17 cellular contexts compared by ENCODE assay signal in genomic region chrX:105823092-105823454, GRCh38. TPM values are rescaled to one million over a fixed set of nuclear protein-coding genes. Genes with fewer than 3 reads are reported as not detected.
DNase-seq lines count a peak whose midpoint lies in the region; ATAC-seq and TF ChIP-seq lines count a peak whose summit lies in the region.
"Had no signal": no experiment of that assay in that cellular context is flagged by ENCODE, and none has a peak within 500 bp of the region (broad histone marks: within the 10 kb centered on the region; RNA-seq: fewer than 3 reads in every experiment).

No MANE protein-coding gene starts in this region.

- no peaks in the 10 kb centered on the region for H3K36me3 Mint-ChIP-seq in effector memory CD8-positive, alpha-beta T cell (ENCODE audit: insufficient read depth)

- no peak overlapping the region for H3K4me2 ChIP-seq in osteoblast (ENCODE audit: insufficient read depth, low read length)

- no peak overlapping the region for H3K27ac Mint-ChIP-seq in effector memory CD8-positive, alpha-beta T cell
- H3K27ac Mint-ChIP-seq: activated T-helper 2 cell treated with anti-CD3 and anti-CD28 coated beads, Interferon-gamma antibody, Interleukin-2, Interleukin-4, amounts not matched to agents 10 μg/mL and 5 μg/mL and 100 μg/mL, durations not matched to agents 14 hours and 24 hours and 36 hours; T-helper 17 cell had no signal

- peaks cover 65% of the 10 kb centered on the region for H3K27me3 ChIP-seq in cardiac muscle cell
- H3K27me3 ChIP-seq in right atrium auricular region: peaks cover 0 to 2% of the 10 kb centered on the region in 2 donors
- peaks cover 18% of the 10 kb centered on the region for H3K27me3 ChIP-seq in osteoblast (ENCODE audit: insufficient read depth, low read length)

- H3K9me3 ChIP-seq in cardiac muscle cell (ENCODE audit: low read depth): no peaks in the 10 kb centered on the region
- no peaks in the 10 kb centered on the region for H3K9me3 ChIP-seq in right atrium auricular region
- no peaks in the 10 kb centered on the region for H3K9me3 ChIP-seq in osteoblast (ENCODE audit: low read depth, low read length)
- H3K9me3 ChIP-seq: right lobe of liver, thyroid gland had no signal

- H3K27ac ChIP-seq in cardiac muscle cell (no peak overlapping the region), right atrium auricular region (peak overlapping the region in 1 of 2 donors; percentile 28), osteoblast (ENCODE audit: low read depth, low read length) (no peak overlapping the region)
- H3K27ac ChIP-seq: right lobe of liver, thyroid gland had no signal

- no peaks in the 10 kb centered on the region for H3K4me1 Mint-ChIP-seq in effector memory CD8-positive, alpha-beta T cell (ENCODE audit: low read depth in 2 of 2)
- H3K4me1 Mint-ChIP-seq: T-helper 17 cell had no signal

- no peaks in the 10 kb centered on the region for H3K27me3 Mint-ChIP-seq in effector memory CD8-positive, alpha-beta T cell

- H3K4me3 ChIP-seq in cardiac muscle cell (peak overlapping the region; percentile 17), right atrium auricular region (peak overlapping the region; percentile 17 to 40), osteoblast (ENCODE audit: insufficient read depth, low read length) (no peak overlapping the region)
- H3K4me3 ChIP-seq: right lobe of liver had no signal

- no peak overlapping the region for H2AFZ ChIP-seq in osteoblast (ENCODE audit: low read length)

- intact Hi-C loops in Right ventricle myocardium inferior (cut with DNase I): no loop called here

- no peaks in the 10 kb centered on the region for H3K36me3 ChIP-seq in cardiac muscle cell
- no peaks in the 10 kb centered on the region for H3K36me3 ChIP-seq in right atrium auricular region
- no peaks in the 10 kb centered on the region for H3K36me3 ChIP-seq in osteoblast (ENCODE audit: insufficient read depth, low read length)
- H3K36me3 ChIP-seq: right lobe of liver, thyroid gland had no signal

- DNase-seq in cardiac muscle cell (ENCODE audit: low read depth in 1 of 2, low spot score in 1 of 2) (no peak), Right ventricle myocardium inferior (ENCODE audit: missing footprints) (no peak), right atrium auricular region (ENCODE audit: low spot score) (no peak), osteoblast (ENCODE audit: insufficient read length, low spot score, missing footprints) (peak; percentile 13), NCI-H2196 treated with DMSO at 0.1 percent for 48 hours (lab: John Stamatoyannopoulos, UW; ENCODE audit: unreplicated experiment) (no peak)
- DNase-seq in effector memory CD8-positive, alpha-beta T cell: no peak
- DNase-seq: activated CD4-positive, alpha-beta T cell treated with anti-CD3 and anti-CD28 coated beads, Interleukin-2, amount 50 U/mL, for 4 hours; DND-41; Karpas-422; NCI-H2107; T-helper 17 cell had no signal

- no peaks in the 10 kb centered on the region for H3K79me2 ChIP-seq in osteoblast (ENCODE audit: insufficient read depth, low read length)

- no peaks in the 10 kb centered on the region for H3K4me1 ChIP-seq in cardiac muscle cell (ENCODE audit: low read depth)
- no peaks in the 10 kb centered on the region for H3K4me1 ChIP-seq in right atrium auricular region
- H3K4me1 ChIP-seq in osteoblast (ENCODE audit: insufficient read depth, low read length): no peaks in the 10 kb centered on the region
- H3K4me1 ChIP-seq: right lobe of liver, thyroid gland had no signal

- ATAC-seq in Right ventricle myocardium inferior (no peak), GM18868 (IDR thresholded peaks at IDR 0.05; ENCODE audit: unreplicated experiment) (no peak), GM21723 (IDR thresholded peaks at IDR 0.05; ENCODE audit: unreplicated experiment) (no peak)
- no peak for ATAC-seq in effector memory CD8-positive, alpha-beta T cell (replicated peaks)
- ATAC-seq: T-helper 17 cell had no signal

- H4K20me1 ChIP-seq in osteoblast (ENCODE audit: insufficient read depth, low read length): no peaks in the 10 kb centered on the region

- H3K4me3 Mint-ChIP-seq in effector memory CD8-positive, alpha-beta T cell: no peak overlapping the region
- H3K4me3 Mint-ChIP-seq: T-helper 17 cell had no signal

- TF ChIP-seq CTCF in cardiac muscle cell (IDR thresholded peaks at IDR 0.05; ENCODE audit: low read depth, low read length) (no peak), right atrium auricular region (IDR thresholded peaks at IDR 0.05) (no peak), osteoblast (IDR thresholded peaks at IDR 0.05; ENCODE audit: extremely low read depth, low read depth, low read length) (no peak)

- H3K9me3 Mint-ChIP-seq in effector memory CD8-positive, alpha-beta T cell: peaks cover 0 to 4% of the 10 kb centered on the region in 2 donors
- H3K9me3 Mint-ChIP-seq: activated T-helper 2 cell treated with anti-CD3 and anti-CD28 coated beads, Interferon-gamma antibody, Interleukin-2, Interleukin-4, amounts not matched to agents 10 μg/mL and 5 μg/mL and 100 μg/mL, durations not matched to agents 14 hours and 24 hours and 36 hours had no signal

RNA-seq across cellular contexts. Expression of gene NRK, which starts 0.7 kb away (rescaled TPM):
- 0.12 and 0.53 TPM in 2 replicates for total RNA-seq in cardiac muscle cell
- polyA plus RNA-seq in cardiac muscle cell: 0.10 TPM in 1 of 2 replicates, not detected in the other
- 2.1 TPM for total RNA-seq in Right ventricle myocardium inferior
- total RNA-seq in right atrium auricular region: 1 to 10 TPM in 1 of 2 donors, under 1 TPM in 1; 0.39 to 2.3 TPM
- under 0.01 TPM in 1 of 2 replicates, not detected in the other for total RNA-seq in osteoblast
- total RNA-seq: activated T-helper 2 cell treated with anti-CD3 and anti-CD28 coated beads, Interferon-gamma antibody, Interleukin-2, Interleukin-4, amounts not matched to agents 10 μg/mL and 5 μg/mL and 100 μg/mL, durations not matched to agents 14 hours and 24 hours and 36 hours; OCI-LY7; T-helper 17 cell had no signal
